In genomic region chr6:105601541-105602174, GRCh38 we compare ENCODE assay signal across 8 cellular contexts.
DNase-seq lines count a peak whose midpoint lies in the region; ATAC-seq and TF ChIP-seq lines count a peak whose summit lies in the region.

No MANE protein-coding gene starts in this region.

- peaks cover 11% of the 10 kb centered on the region for H3K36me3 Mint-ChIP-seq in activated T-helper 2 cell treated with anti-CD3 and anti-CD28 coated beads, Interferon-gamma antibody, Interleukin-2, Interleukin-4, amounts not matched to agents 10 μg/mL and 5 μg/mL and 100 μg/mL, durations not matched to agents 14 hours and 24 hours and 36 hours (ENCODE audit: low read depth)

- H3K9me3 Mint-ChIP-seq in activated T-helper 2 cell treated with anti-CD3 and anti-CD28 coated beads, Interferon-gamma antibody, Interleukin-2, Interleukin-4, amounts not matched to agents 10 μg/mL and 5 μg/mL and 100 μg/mL, durations not matched to agents 14 hours and 24 hours and 36 hours, result peaks cover 16% of the 10 kb centered on the region

- H2AK5ac ChIP-seq in IMR-90 (ENCODE audit: low read depth, low read length), result peak overlapping the region; percentile 76

- peak overlapping the region; percentile 97 for H3K4ac ChIP-seq in IMR-90 (ENCODE audit: low read depth, low read length)

- peak overlapping the region; percentile 100 for H4K91ac ChIP-seq in IMR-90 (ENCODE audit: insufficient read depth, low read depth, low read length)

- peak; percentile 31; the same call in 1 of the 2 replicates for TF ChIP-seq RAD21 in IMR-90 (IDR thresholded peaks at IDR 0.05; ENCODE audit: low read length)

- peak; percentile 84 for DNase-seq in GM03348 (ENCODE audit: low spot score)
- peak; percentile 100 for DNase-seq in IMR-90
- DNase-seq in activated T-helper 2 cell treated with anti-CD3 and anti-CD28 coated beads, Interferon-gamma antibody, Interleukin-2, Interleukin-4, amounts not matched to agents 10 μg/mL and 5 μg/mL and 100 μg/mL, durations not matched to agents 14 hours and 24 hours and 36 hours (ENCODE audit: low spot score), result peak; percentile 19
- DNase-seq in left ventricle myocardium superior, result peak; percentile 76
- DNase-seq in stimulated activated CD4-positive, alpha-beta T cell treated with anti-CD3 and anti-CD28 coated beads, Interleukin-15, amount 100 ng/mL, for 24 hours, result peak; percentile 57
- no peak for DNase-seq in iPS-NIHi7 (ENCODE audit: extremely low spot score)
- no peak for DNase-seq in D341Med (ENCODE audit: low spot score)

- no peaks in the 10 kb centered on the region for H3K27me3 ChIP-seq in IMR-90 (ENCODE audit: control insufficient read depth, insufficient read depth, low read length)

- H3K4me3 Mint-ChIP-seq in activated T-helper 2 cell treated with anti-CD3 and anti-CD28 coated beads, Interferon-gamma antibody, Interleukin-2, Interleukin-4, amounts not matched to agents 10 μg/mL and 5 μg/mL and 100 μg/mL, durations not matched to agents 14 hours and 24 hours and 36 hours (ENCODE audit: low read depth), result peak overlapping the region; percentile 34

- H3K79me1 ChIP-seq in IMR-90 (ENCODE audit: low read depth in 1 of 2, low read length in 2 of 2), result peaks cover 0 to 13% of the 10 kb centered on the region in 2 experiments; a peak in 2 of 4 replicates

- peak; percentile 83; the same call in 1 of the 2 replicates for TF ChIP-seq POLR2A in IMR-90 (IDR thresholded peaks at IDR 0.05; ENCODE audit: low read depth, low read length)

- H3K27ac Mint-ChIP-seq in activated T-helper 2 cell treated with anti-CD3 and anti-CD28 coated beads, Interferon-gamma antibody, Interleukin-2, Interleukin-4, amounts not matched to agents 10 μg/mL and 5 μg/mL and 100 μg/mL, durations not matched to agents 14 hours and 24 hours and 36 hours, result peak overlapping the region; percentile 69

- POLR2A ChIA-PET in IMR-90 (lab: Charles Lee; ENCODE audit: unreplicated experiment), result no interaction called here

- no peaks in the 10 kb centered on the region for H3K36me3 ChIP-seq in IMR-90 (ENCODE audit: control insufficient read depth, insufficient read depth, low read length)

- peak overlapping the region; percentile 98 for H2BK5ac ChIP-seq in IMR-90 (ENCODE audit: low read depth, low read length, poor library complexity, severe bottlenecking)

- H3K27ac ChIP-seq in IMR-90 (ENCODE audit: insufficient read depth, low read length), result peak overlapping the region; percentile 88

- peaks cover 17% of the 10 kb centered on the region for H3K4me1 ChIP-seq in IMR-90 (ENCODE audit: control insufficient read depth, insufficient read depth, low read length)

- H3K9ac ChIP-seq in IMR-90 (ENCODE audit: low read depth, low read length), result peak overlapping the region; percentile 74

- H3K23ac ChIP-seq in IMR-90 (ENCODE audit: low read depth, low read length), result peak overlapping the region; percentile 99

- 0% methylated on average over 1 of the region's 6 CpGs; no CpG with 5 or more reads in 1 of the 2 experiments for WGBS in IMR-90 (ENCODE audit: extremely low coverage in 2 of 2, insufficient read length in 1 of 2), 2 experiments

- H4K5ac ChIP-seq in IMR-90 (ENCODE audit: low read depth, low read length), result peak overlapping the region; percentile 98

- H4K8ac ChIP-seq in IMR-90 (ENCODE audit: low read depth in 2 of 2, low read length in 2 of 2), result peak overlapping the region; percentile 77 to 98

- H2BK20ac ChIP-seq in IMR-90 (ENCODE audit: low read depth, low read length), result peak overlapping the region; percentile 98

- H3K56ac ChIP-seq in IMR-90 (ENCODE audit: extremely low read depth, insufficient read depth, low read length), result peak overlapping the region; percentile 97

- peak overlapping the region; percentile 99 for H2BK120ac ChIP-seq in IMR-90 (ENCODE audit: low read depth, low read length)

- H2BK15ac ChIP-seq in IMR-90 (ENCODE audit: low read depth, low read length), result peak overlapping the region; percentile 96

- CTCF ChIA-PET in IMR-90 (lab: Yijun Ruan, JAX), result interaction anchor here (1.3 kb wide), 1 partner anchor 10 kb away, joined by 3 read pairs; no protein-coding TSS in a partner anchor

- in situ Hi-C loops in IMR-90 (cut with MboI; ENCODE audit: low sequenced_read_pairs), result loop anchor here (10.0 kb wide), 1 partner anchor 393 kb away; no protein-coding TSS in a partner anchor

- intact Hi-C loops in IMR-90 (cut with micrococcal nuclease), result loop anchor here (1.0 to 10.0 kb wide), 4 partner anchors 8 to 703 kb away; no protein-coding TSS in a partner anchor
- intact Hi-C loops in activated T-helper 2 cell treated with anti-CD3 and anti-CD28 coated beads, Interferon-gamma antibody, Interleukin-2, Interleukin-4, amounts not matched to agents 10 μg/mL and 5 μg/mL and 100 μg/mL, durations not matched to agents 14 hours and 24 hours and 36 hours (cut with micrococcal nuclease), result loop anchor here (1.0 to 5.0 kb wide), 4 partner anchors 25 to 117 kb away; no protein-coding TSS in a partner anchor
- intact Hi-C loops in left ventricle myocardium superior (cut with micrococcal nuclease), result no loop called here

- no peaks in the 10 kb centered on the region for H3K9me3 ChIP-seq in IMR-90 (ENCODE audit: control insufficient read depth, insufficient read depth, low read length)

- peak overlapping the region; percentile 97 for H3K18ac ChIP-seq in IMR-90 (ENCODE audit: low read depth, low read length)

- H3K4me1 Mint-ChIP-seq in activated T-helper 2 cell treated with anti-CD3 and anti-CD28 coated beads, Interferon-gamma antibody, Interleukin-2, Interleukin-4, amounts not matched to agents 10 μg/mL and 5 μg/mL and 100 μg/mL, durations not matched to agents 14 hours and 24 hours and 36 hours (ENCODE audit: low read depth), result peaks cover 28% of the 10 kb centered on the region

- H2AK9ac ChIP-seq in IMR-90 (replicated peaks; ENCODE audit: low read depth, low read length, poor library complexity), result peak overlapping the region; percentile 92

- peak overlapping the region; percentile 100 for H3K14ac ChIP-seq in IMR-90 (replicated peaks; ENCODE audit: low read depth, low read length)

- ATAC-seq in GM21526 (IDR thresholded peaks at IDR 0.05; ENCODE audit: low FRiP score, unreplicated experiment) (peak; percentile 91), IMR-90 (ENCODE audit: low read depth) (peak; percentile 92), left ventricle myocardium superior (peak; percentile 98)

- dilution Hi-C loops in IMR-90 (cut with HindIII; ENCODE audit: low sequenced_read_pairs, unreplicated experiment), result no loop called here

- peak overlapping the region; percentile 91 for H3K4me2 ChIP-seq in IMR-90 (ENCODE audit: low read depth, low read length)

- no TSS peak for BruUV-seq in IMR-90 (replicated peaks; lab: Mats Ljungman, UMichigan)

- H3K9me1 ChIP-seq in IMR-90 (ENCODE audit: insufficient read depth, low read length), result peaks cover 8% of the 10 kb centered on the region

- no peak for TF ChIP-seq CTCF in IMR-90 (conservative IDR thresholded peaks at IDR 0.05; ENCODE audit: low read depth, low read length)

- peak overlapping the region; percentile 22; the same call in 1 of the 2 replicates for H3K4me3 ChIP-seq in IMR-90 (ENCODE audit: insufficient read depth, low read depth, low read length)

- peak overlapping the region; percentile 78 for H2AFZ ChIP-seq in IMR-90 (replicated peaks; ENCODE audit: low read length, poor library complexity)

- no peaks in the 10 kb centered on the region for H3K27me3 Mint-ChIP-seq in activated T-helper 2 cell treated with anti-CD3 and anti-CD28 coated beads, Interferon-gamma antibody, Interleukin-2, Interleukin-4, amounts not matched to agents 10 μg/mL and 5 μg/mL and 100 μg/mL, durations not matched to agents 14 hours and 24 hours and 36 hours (ENCODE audit: low read depth)

- H4K20me1 ChIP-seq in IMR-90 (ENCODE audit: insufficient read depth, low read length), result no peaks in the 10 kb centered on the region

TF ChIP-seq in IMR-90, 13 proteins besides CTCF, POLR2A, EP300 and RAD21:
- TF ChIP-seq MXI1 (IDR thresholded peaks at IDR 0.05; ENCODE audit: borderline replicate concordance, low read depth, low read length) (no peak), CEBPB (IDR thresholded peaks at IDR 0.05; ENCODE audit: low read depth, low read length) (peak; percentile 100), MAZ (IDR thresholded peaks at IDR 0.05; ENCODE audit: borderline replicate concordance, low read depth, low read length) (peak; percentile 44; the same call in 1 of the 2 replicates), BHLHE40 (IDR thresholded peaks at IDR 0.05; ENCODE audit: low read depth, low read length) (no peak), RCOR1 (IDR thresholded peaks at IDR 0.05; ENCODE audit: insufficient replicate concordance, low read length) (peak; percentile 28), MAFK (IDR thresholded peaks at IDR 0.05; ENCODE audit: low read depth, low read length) (peak; percentile 77), FOS (IDR thresholded peaks at IDR 0.05; ENCODE audit: low read depth, low read length) (peak; percentile 73; the same call in 1 of the 2 replicates), RFX5 (IDR thresholded peaks at IDR 0.05; ENCODE audit: low read depth, low read length) (no peak), NFE2L2 (IDR thresholded peaks at IDR 0.05; ENCODE audit: low read depth, low read length) (peak; percentile 95), CHD1 (IDR thresholded peaks at IDR 0.05; ENCODE audit: low read depth, low read length) (no peak)

Comparison
In these comparisons a context has a peak if more than half of its experiments do, and no peak if none do; other contexts are left out.
1. DNase-seq: peak in GM03348 (single experiment), IMR-90 (single experiment), activated T-helper 2 cell treated with anti-CD3 and anti-CD28 coated beads, Interferon-gamma antibody, Interleukin-2, Interleukin-4, amounts not matched to agents 10 μg/mL and 5 μg/mL and 100 μg/mL, durations not matched to agents 14 hours and 24 hours and 36 hours (single experiment), left ventricle myocardium superior (single experiment) and stimulated activated CD4-positive, alpha-beta T cell treated with anti-CD3 and anti-CD28 coated beads, Interleukin-15, amount 100 ng/mL, for 24 hours (single experiment); none in iPS-NIHi7 (single experiment) and D341Med (single experiment).
2. Peak in every context shown above with its lines, with median percentiles within 50 percentile points of each other: ATAC-seq.